3 cellular contexts compared by ENCODE assay signal in genomic region chr1:60740154-60740553, GRCh38.
"Had no signal": no experiment of that assay in that cellular context is flagged by ENCODE, and none has a peak within 500 bp of the region (broad histone marks: within the 10 kb centered on the region; RNA-seq: fewer than 3 reads in every experiment).

No MANE protein-coding gene starts in this region.

- H3K4me3 ChIP-seq: GM12878 had no signal

- ATAC-seq: GM12878 had no signal

- DNase-seq: GDM1, GF-D8 had no signal
